ENCODE assay signal across 24 cellular contexts in the genomic region with DNA sequence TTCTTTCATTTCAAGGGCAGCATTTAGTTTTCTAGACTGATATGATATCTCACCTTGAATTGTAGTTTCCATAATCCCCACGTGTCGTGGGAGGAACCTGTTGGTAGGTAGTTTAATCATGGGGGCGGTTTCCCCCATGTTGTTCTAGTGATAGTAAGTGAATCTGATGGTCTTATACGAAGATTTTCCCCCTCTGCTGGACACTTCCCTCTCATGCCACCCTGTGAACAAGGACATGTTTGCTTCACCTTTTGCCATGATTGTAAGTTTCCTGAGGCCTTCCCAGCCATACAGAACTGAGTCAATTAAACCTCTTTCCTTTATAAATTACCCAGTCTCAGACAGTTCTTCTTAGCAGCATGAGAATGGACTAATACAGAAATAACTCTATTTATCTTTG.
DNase-seq lines count a peak whose midpoint lies in the region; ATAC-seq, FAIRE-seq and TF ChIP-seq lines count a peak whose summit lies in the region.
"Had no signal": no experiment of that assay in that cellular context is flagged by ENCODE, and none has a peak within 500 bp of the region (broad histone marks: within the 10 kb centered on the region; RNA-seq: fewer than 3 reads in every experiment).

No MANE protein-coding gene starts in this region.

- H4K91ac ChIP-seq in H1 (replicated peaks; ENCODE audit: insufficient read length, low read length), result no peak overlapping the region

- H2BK5ac ChIP-seq in H1 (ENCODE audit: low read depth, low read length), result no peak overlapping the region

- H3K14ac ChIP-seq in H1 (ENCODE audit: insufficient read length), result no peak overlapping the region

- no peak overlapping the region; the same call in 1 of the 2 replicates for H2AFZ ChIP-seq in PC-9
- no peak overlapping the region for H2AFZ ChIP-seq in H1 (ENCODE audit: low read length)

- H3K23ac ChIP-seq in H1 (ENCODE audit: insufficient read length), result no peak overlapping the region

- no peaks in the 10 kb centered on the region for H3K79me1 ChIP-seq in H1 (ENCODE audit: low read depth, low read length)

- H2BK12ac ChIP-seq in H1 (ENCODE audit: low read depth, low read length), result no peak overlapping the region

- H2BK120ac ChIP-seq in H1 (replicated peaks; ENCODE audit: low read depth, low read length), result no peak overlapping the region

- H3K9me3 ChIP-seq in PC-9 (ENCODE audit: insufficient read depth, low read depth) (0 out of 2 replicates have a peak, but pooled peaks cover 2% of the 10 kb centered on the region), H1 (ENCODE audit: insufficient read depth in 2 of 2, low read depth in 1 of 2, low read length in 1 of 2) (no peaks in the 10 kb centered on the region)
- H3K9me3 ChIP-seq: ascending aorta, neutrophil, psoas muscle had no signal

- WGBS in H1 (ENCODE audit: extremely low coverage in 1 of 2, insufficient coverage in 1 of 2, insufficient read length in 1 of 2, insufficient replicate concordance in 2 of 2, low coverage in 1 of 2, low lambda C conversion rate in 2 of 2, missing lambda C conversion rate in 1 of 2), 2 experiments, result 88% methylated on average over 4 of the region's 4 CpGs; no CpG with 5 or more reads in 1 of the 2 experiments

- no peak overlapping the region for H2BK20ac ChIP-seq in H1 (ENCODE audit: low read length)

- H2AK5ac ChIP-seq in H1 (ENCODE audit: low read depth, low read length), result no peak overlapping the region

- no peak overlapping the region for H4K8ac ChIP-seq in H1 (ENCODE audit: extremely low read depth, insufficient read depth, low read length)

- H3K79me2 ChIP-seq in PC-9 (ENCODE audit: low read depth) (no peaks in the 10 kb centered on the region), H1 (ENCODE audit: control insufficient read depth in 1 of 2, insufficient read depth in 2 of 2, low read length in 2 of 2) (no peaks in the 10 kb centered on the region)

- no peak for ATAC-seq in GM21515 (IDR thresholded peaks at IDR 0.05; ENCODE audit: unreplicated experiment)
- ATAC-seq: psoas muscle had no signal

- POLR2A ChIA-PET in PC-9 (lab: Charles Lee; ENCODE audit: unreplicated experiment) (no interaction called here), H1 (lab: Charles Lee; ENCODE audit: partially characterized antibody) (no interaction called here)

- no peaks in the 10 kb centered on the region for H3K23me2 ChIP-seq in H1 (ENCODE audit: low read depth, low read length)

- peak; percentile 2 to 25; a peak in 2 of 4 replicates for TF ChIP-seq RAD21 in H1 (IDR thresholded peaks at IDR 0.05 in 1 of 2, conservative IDR thresholded peaks at IDR 0.05 in 1 of 2; ENCODE audit: low read depth in 2 of 2, low read length in 2 of 2)

- DNase-seq in NCI-H82 (lab: John Stamatoyannopoulos, UW) (peak; percentile 13), NCI-H82 treated with DMSO at 0.1 percent for 48 hours (lab: John Stamatoyannopoulos, UW; ENCODE audit: unreplicated experiment) (no peak), PC-9 (no peak), H1 (ENCODE audit: low read depth in 1 of 2, low spot score in 2 of 2) (no peak), retinal pigment epithelial cell (ENCODE audit: low read depth) (no peak), COLO668 (lab: John Stamatoyannopoulos, UW; ENCODE audit: unreplicated experiment) (no peak)
- DNase-seq in stimulated activated CD4-positive, alpha-beta T cell treated with anti-CD3 and anti-CD28 coated beads, Interleukin-15, amount 100 ng/mL, for 24 hours, result no peak
- DNase-seq: activated B cell treated with CpG ODN at 0.5 μM for 24 hours; activated CD4-positive, alpha-beta T cell treated with anti-CD3 and anti-CD28 coated beads, Interleukin-2, amount 50 U/mL, for 48 hours; activated CD8-positive, alpha-beta memory T cell treated with anti-CD3 and anti-CD28 coated beads, Interleukin-2, amount 50 U/mL, for 4 hours; dorsolateral prefrontal cortex; HCEC 1CT; NCI-H1105; NCI-H2029 treated with DMSO at 0.1 percent for 48 hours; NCI-H446; psoas muscle; stimulated activated CD4-positive, alpha-beta T cell treated with anti-CD3 and anti-CD28 coated beads, Interleukin-1b, Interleukin-23, amount 100 ng/mL, for 48 hours had no signal

- BruUV-seq in PC-9 (replicated peaks; lab: Mats Ljungman, UMichigan), result no TSS peak

- no peak for TF ChIP-seq EP300 in H1 (IDR thresholded peaks at IDR 0.05; ENCODE audit: borderline replicate concordance in 1 of 2, low read depth in 2 of 2, low read length in 2 of 2)

- no peak overlapping the region for H3K9ac ChIP-seq in H1 (replicated peaks in 1 of 4; ENCODE audit: extremely low read depth in 1 of 4, low read depth in 3 of 4, low read length in 3 of 4)

- H3K27me3 ChIP-seq in PC-9 (ENCODE audit: insufficient read depth, low read depth) (no peaks in the 10 kb centered on the region), H1 (replicated peaks in 1 of 4; ENCODE audit: control insufficient read depth in 3 of 4, extremely low read depth in 1 of 4, insufficient read depth in 3 of 4, low read length in 3 of 4) (no peaks in the 10 kb centered on the region)
- H3K27me3 ChIP-seq: ascending aorta, dorsolateral prefrontal cortex, neutrophil had no signal

- no peak overlapping the region for H4K5ac ChIP-seq in H1 (ENCODE audit: insufficient read length, low read depth, low read length)

- no peak overlapping the region for H3K27ac ChIP-seq in PC-9
- no peak overlapping the region for H3K27ac ChIP-seq in H1 (ENCODE audit: low read depth, low read length)
- H3K27ac ChIP-seq: ascending aorta, dorsolateral prefrontal cortex, neutrophil, psoas muscle, skin epidermis had no signal

- H4K20me1 ChIP-seq in PC-9 (ENCODE audit: insufficient read depth) (no peaks in the 10 kb centered on the region), H1 (replicated peaks in 1 of 2; ENCODE audit: control insufficient read depth in 1 of 2, insufficient read depth in 2 of 2, low read length in 2 of 2) (no peaks in the 10 kb centered on the region)

- intact Hi-C loops in PC-9 (cut with micrococcal nuclease; ENCODE audit: unreplicated experiment), result no loop called here

- no peak overlapping the region for H3K56ac ChIP-seq in H1 (replicated peaks; ENCODE audit: insufficient read length, low read depth, low read length)

- H3K4me3 ChIP-seq in PC-9 (no peak overlapping the region), H1 (ENCODE audit: extremely low read depth in 1 of 4, insufficient read depth in 2 of 4, low read depth in 3 of 4, low read length in 4 of 4) (no peak overlapping the region), retinal pigment epithelial cell (ENCODE audit: low read length) (no peak overlapping the region)
- H3K4me3 ChIP-seq: ascending aorta, dorsolateral prefrontal cortex, psoas muscle, skin epidermis had no signal

- no peaks in the 10 kb centered on the region for H3K4me1 ChIP-seq in PC-9 (replicated peaks; ENCODE audit: insufficient read depth)
- H3K4me1 ChIP-seq in H1 (replicated peaks in 1 of 4; ENCODE audit: control insufficient read depth in 3 of 4, insufficient read depth in 4 of 4, low read length in 3 of 4), result no peaks in the 10 kb centered on the region
- H3K4me1 ChIP-seq: ascending aorta, psoas muscle had no signal

- FAIRE-seq in H1 (lab: Jason Lieb, UNC), result no peak
- FAIRE-seq: A204.1, endothelial cell of umbilical vein, GM12891 had no signal

- no peak overlapping the region for H3K4ac ChIP-seq in H1 (replicated peaks; ENCODE audit: insufficient read length, low read depth, low read length)

- peak; percentile 22; the same call in 1 of the 2 replicates for TF ChIP-seq CTCF in PC-9 (conservative IDR thresholded peaks at IDR 0.05)
- peak in 2 of 3 experiments; percentile 2 to 36; a peak in 2 of 4 replicates for TF ChIP-seq CTCF in H1 (IDR thresholded peaks at IDR 0.05; ENCODE audit: control extremely low read depth in 1 of 3, insufficient read depth in 1 of 3, low read depth in 1 of 3, low read length in 3 of 3)
- peak; percentile 27 for TF ChIP-seq CTCF in retinal pigment epithelial cell (conservative IDR thresholded peaks at IDR 0.05; ENCODE audit: low read depth, low read length)

- H3K36me3 ChIP-seq in PC-9 (ENCODE audit: low read depth), result no peaks in the 10 kb centered on the region
- no peaks in the 10 kb centered on the region for H3K36me3 ChIP-seq in H1 (ENCODE audit: control insufficient read depth in 2 of 4, insufficient read depth in 4 of 4, low read length in 3 of 4)
- H3K36me3 ChIP-seq: ascending aorta, neutrophil had no signal

- no peaks in the 10 kb centered on the region; the same call in none of the 2 replicates for H3K9me2 ChIP-seq in PC-9 (ENCODE audit: insufficient read depth)

- CTCF ChIA-PET in PC-9 (lab: Charles Lee) (no interaction called here), H1 (lab: Charles Lee; ENCODE audit: partially characterized antibody) (no interaction called here)

- TF ChIP-seq POLR2A in H1 (IDR thresholded peaks at IDR 0.05; ENCODE audit: control extremely low read depth in 1 of 2, low read depth in 2 of 2, low read length in 2 of 2), result no peak

- no peak overlapping the region for H2BK15ac ChIP-seq in H1 (ENCODE audit: low read length)

- no peaks in the 10 kb centered on the region for H3F3A ChIP-seq in PC-9 (ENCODE audit: insufficient read depth, low read depth)

- H3K4me2 ChIP-seq in PC-9 (no peak overlapping the region), H1 (ENCODE audit: insufficient read depth in 1 of 2, low read depth in 2 of 2, low read length in 2 of 2) (no peak overlapping the region)

- no peak overlapping the region for H3K18ac ChIP-seq in H1 (ENCODE audit: extremely low read depth, low read length)

TF ChIP-seq in H1, 55 proteins besides CTCF, POLR2A, EP300 and RAD21:
- TF ChIP-seq SIX5 (IDR thresholded peaks at IDR 0.05; ENCODE audit: low read depth, low read length), result no peak
- no peak for TF ChIP-seq KDM4A (IDR thresholded peaks at IDR 0.05; ENCODE audit: low read depth, low read length, severe bottlenecking)
- TF ChIP-seq, protein P1, sequence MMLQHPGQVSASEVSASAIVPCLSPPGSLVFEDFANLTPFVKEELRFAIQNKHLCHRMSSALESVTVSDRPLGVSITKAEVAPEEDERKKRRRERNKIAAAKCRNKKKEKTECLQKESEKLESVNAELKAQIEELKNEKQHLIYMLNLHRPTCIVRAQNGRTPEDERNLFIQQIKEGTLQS (IDR thresholded peaks at IDR 0.05; ENCODE audit: insufficient read depth, low read depth, low read length), result no peak
